8 cellular contexts compared by ENCODE assay signal in the genomic region with DNA sequence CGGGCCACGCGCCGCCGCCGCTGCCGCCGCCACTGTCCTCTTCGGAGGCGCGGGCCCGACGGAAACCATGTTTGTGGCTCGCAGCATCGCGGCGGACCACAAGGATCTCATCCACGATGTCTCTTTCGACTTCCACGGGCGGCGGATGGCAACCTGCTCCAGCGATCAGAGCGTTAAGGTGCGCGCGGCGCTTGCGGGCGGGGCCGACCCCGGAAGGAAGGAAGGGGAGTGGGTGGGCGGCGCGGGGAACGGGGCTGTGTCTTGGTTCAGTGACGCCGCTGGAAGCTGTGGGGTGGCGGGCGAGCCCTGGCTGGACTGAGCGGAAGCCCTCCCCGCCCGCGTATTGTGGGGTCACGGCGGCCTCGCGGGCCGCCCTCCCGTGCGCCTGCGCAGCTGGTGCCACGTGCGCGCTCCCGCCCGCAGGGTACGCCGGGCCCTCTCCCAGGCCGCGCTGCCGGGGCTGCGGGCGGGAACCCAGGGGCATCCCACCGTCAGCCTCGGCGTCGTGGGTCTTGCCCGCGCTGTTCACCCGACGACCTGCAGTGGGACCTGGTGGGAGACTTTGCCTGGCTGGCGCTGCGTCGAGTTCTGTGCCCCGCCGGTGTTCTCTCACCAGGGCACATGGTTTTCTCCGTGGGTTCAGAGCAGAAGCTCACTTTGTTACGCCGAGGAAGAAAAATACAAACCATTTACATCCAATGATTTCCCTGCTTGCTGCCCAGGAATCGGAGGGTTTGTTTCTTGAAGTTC. TPM values are rescaled to one million over a fixed set of nuclear protein-coding genes. Genes with fewer than 3 reads are reported as not detected.
A peak's percentile ranks its signal among the peaks of the same experiment; 100 is the strongest.
DNase-seq lines count a peak whose midpoint lies in the region; ATAC-seq and TF ChIP-seq lines count a peak whose summit lies in the region.

No MANE protein-coding gene starts in this region.

- peaks cover 18% of the 10 kb centered on the region for H3K4me1 Mint-ChIP-seq in T-helper 2 cell treated with Interferon-gamma antibody and Interleukin-4, amounts not matched to agents 5 μg/mL and 100 μg/mL, for 36 hours (ENCODE audit: low read depth)

- peak overlapping the region; percentile 49 for H3K9ac ChIP-seq in rectal smooth muscle tissue (ENCODE audit: low read length)

- peaks cover 5 to 26% of the 10 kb centered on the region in 2 donors for H3K4me1 ChIP-seq in ascending aorta
- H3K4me1 ChIP-seq in rectal smooth muscle tissue (ENCODE audit: control insufficient read depth, insufficient read depth, low read length): peaks cover 6% of the 10 kb centered on the region
- peaks cover 17% of the 10 kb centered on the region for H3K4me1 ChIP-seq in vagina

- H3K27ac ChIP-seq in ascending aorta (peak overlapping the region; percentile 97 to 98), rectal smooth muscle tissue (ENCODE audit: low read depth, low read length) (peak overlapping the region; percentile 98), vagina (peak overlapping the region; percentile 92)

- peaks cover 37% of the 10 kb centered on the region for H3K36me3 Mint-ChIP-seq in T-helper 2 cell treated with Interferon-gamma antibody and Interleukin-4, amounts not matched to agents 5 μg/mL and 100 μg/mL, for 36 hours (ENCODE audit: low read depth)

- ATAC-seq in GM18502 (IDR thresholded peaks at IDR 0.05; ENCODE audit: poor library complexity, unreplicated experiment): peak; percentile 74
- ATAC-seq in HG02884 (IDR thresholded peaks at IDR 0.05; ENCODE audit: unreplicated experiment): peak; percentile 69

- peak overlapping the region; percentile 72 to 87 for H3K4me3 ChIP-seq in ascending aorta
- H3K4me3 ChIP-seq in rectal smooth muscle tissue (ENCODE audit: low read length): peak overlapping the region; percentile 76
- H3K4me3 ChIP-seq in vagina: peak overlapping the region; percentile 75 to 82

- TF ChIP-seq POLR2A in vagina (IDR thresholded peaks at IDR 0.05): peak in 1 of 2 donors; percentile 70

- no peaks in the 10 kb centered on the region for H3K9me3 ChIP-seq in ascending aorta
- H3K9me3 ChIP-seq in vagina: no peaks in the 10 kb centered on the region

- TF ChIP-seq CTCF in ascending aorta (IDR thresholded peaks at IDR 0.05) (no peak), vagina (IDR thresholded peaks at IDR 0.05) (no peak)

- H3K9me3 Mint-ChIP-seq in T-helper 2 cell treated with Interferon-gamma antibody and Interleukin-4, amounts not matched to agents 5 μg/mL and 100 μg/mL, for 36 hours: no peaks in the 10 kb centered on the region

- DNase-seq in NCI-H1694 treated with DMSO at 0.1 percent for 48 hours (lab: John Stamatoyannopoulos, UW) (peak; percentile 78), ascending aorta (ENCODE audit: low spot score in 2 of 2) (peak; percentile 88 to 98), hepatic stellate cell (ENCODE audit: low spot score) (peak; percentile 87), vagina (ENCODE audit: extremely low spot score in 2 of 2) (peak in 1 of 2 donors; percentile 95)
- peak; percentile 97 for DNase-seq in T-helper 2 cell treated with Interferon-gamma antibody and Interleukin-4, amounts not matched to agents 5 μg/mL and 100 μg/mL, for 36 hours (ENCODE audit: low spot score)

- H3K36me3 ChIP-seq in ascending aorta (no peaks in the 10 kb centered on the region), rectal smooth muscle tissue (ENCODE audit: control insufficient read depth, insufficient read depth, low read length) (no peaks in the 10 kb centered on the region), vagina (no peaks in the 10 kb centered on the region)

- H3K27ac Mint-ChIP-seq in T-helper 2 cell treated with Interferon-gamma antibody and Interleukin-4, amounts not matched to agents 5 μg/mL and 100 μg/mL, for 36 hours: peak overlapping the region; percentile 98

- H3K27me3 Mint-ChIP-seq in T-helper 2 cell treated with Interferon-gamma antibody and Interleukin-4, amounts not matched to agents 5 μg/mL and 100 μg/mL, for 36 hours (ENCODE audit: low read depth): no peaks in the 10 kb centered on the region

- H3K4me3 Mint-ChIP-seq in T-helper 2 cell treated with Interferon-gamma antibody and Interleukin-4, amounts not matched to agents 5 μg/mL and 100 μg/mL, for 36 hours: peak overlapping the region; percentile 93

- intact Hi-C loops in ascending aorta (cut with DNase I) (loop anchor here (1.0 to 5.0 kb wide), 6 partner anchors 43 to 779 kb away; a partner anchor contains a TSS), vagina (cut with DNase I) (no loop called here)

- H3K27me3 ChIP-seq in ascending aorta: no peaks in the 10 kb centered on the region
- no peaks in the 10 kb centered on the region for H3K27me3 ChIP-seq in rectal smooth muscle tissue (ENCODE audit: control insufficient read depth, insufficient read depth, low read length)
- no peaks in the 10 kb centered on the region for H3K27me3 ChIP-seq in vagina

RNA-seq across cellular contexts. Expression of a gene that starts 0.4 kb away (rescaled TPM):
- 16.3 TPM for total RNA-seq in ascending aorta
- total RNA-seq in vagina: 28.0 TPM

RNA-seq across cellular contexts. Expression of a gene that starts 42.9 kb away (rescaled TPM):
- 3.1 TPM for total RNA-seq in ascending aorta
- 17.9 TPM for total RNA-seq in vagina
